In genomic region chr9:136546697-136547481, GRCh38 we compare ENCODE assay signal across 8 cellular contexts. TPM values are rescaled to one million over a fixed set of nuclear protein-coding genes. Genes with fewer than 3 reads are reported as not detected.
DNase-seq lines count a peak whose midpoint lies in the region; ATAC-seq and TF ChIP-seq lines count a peak whose summit lies in the region.

No MANE protein-coding gene starts in this region.

- no peak for TF ChIP-seq CTCF in A673 (conservative IDR thresholded peaks at IDR 0.05; ENCODE audit: low read depth, low read length)
- TF ChIP-seq CTCF in endothelial cell (IDR thresholded peaks at IDR 0.05; ENCODE audit: unreplicated experiment): no peak

- H3K36me3 ChIP-seq in A673 (ENCODE audit: insufficient read depth, low read length, poor library complexity, severe bottlenecking): no peaks in the 10 kb centered on the region

- H3K27me3 ChIP-seq in A673 (replicated peaks; ENCODE audit: insufficient read depth, low read depth, low read length, poor library complexity): no peaks in the 10 kb centered on the region

- no peaks in the 10 kb centered on the region for H3K9me3 ChIP-seq in A673 (ENCODE audit: low read depth, low read length, poor library complexity, severe bottlenecking)

- H3K4me1 Mint-ChIP-seq in endothelial cell (ENCODE audit: unreplicated experiment): peaks cover 36% of the 10 kb centered on the region

- H3K4me3 Mint-ChIP-seq in endothelial cell (ENCODE audit: unreplicated experiment): peak overlapping the region; percentile 87

- H3K27ac ChIP-seq in A673 (ENCODE audit: low read depth, low read length, poor library complexity, severe bottlenecking): peak overlapping the region; percentile 93
- peak overlapping the region; percentile 80 for H3K27ac ChIP-seq in substantia nigra (ENCODE audit: low read depth, low read length, poor library complexity, severe bottlenecking)

- ATAC-seq in GM19351 (IDR thresholded peaks at IDR 0.05; ENCODE audit: unreplicated experiment): peak; percentile 1

- DNase-seq in A673 (ENCODE audit: low spot score) (peak; percentile 67), NCI-H1694 treated with DMSO at 0.1 percent for 48 hours (lab: John Stamatoyannopoulos, UW) (peak; percentile 42), endothelial cell (ENCODE audit: low spot score) (no peak), midbrain (lab: John Stamatoyannopoulos, UW) (peak; percentile 55), substantia nigra (lab: John Stamatoyannopoulos, UW) (peak in 29 of 49 donors; percentile 32 to 74 (median 57)), COLO829 (ENCODE audit: low spot score) (no peak)
- peak; percentile 77 for DNase-seq in activated CD8-positive, alpha-beta memory T cell treated with anti-CD3 and anti-CD28 coated beads, Interleukin-2, amount 50 U/mL, for 48 hours

- H3K9me3 Mint-ChIP-seq in endothelial cell (ENCODE audit: unreplicated experiment): no peaks in the 10 kb centered on the region

- CTCF ChIA-PET in A673 (lab: Charles Lee): interaction anchor here (0.6 kb wide), 1 partner anchor 118 kb away, joined by 3 read pairs; no protein-coding TSS in a partner anchor

- intact Hi-C loops in A673 (cut with micrococcal nuclease; ENCODE audit: unreplicated experiment): loop anchor here (10.0 kb wide), 1 partner anchor 78 kb away; no protein-coding TSS in a partner anchor

- peaks cover 42% of the 10 kb centered on the region for H3K4me1 ChIP-seq in A673 (ENCODE audit: insufficient read depth, low read length, poor library complexity, severe bottlenecking)

- BruUV-seq in A673 (replicated peaks; lab: Mats Ljungman, UMichigan): no TSS peak

- H3K27me3 Mint-ChIP-seq in endothelial cell (ENCODE audit: unreplicated experiment): peaks cover 7% of the 10 kb centered on the region

- POLR2A ChIA-PET in A673 (lab: Charles Lee; ENCODE audit: low non-redundant PET): no interaction called here

- peak overlapping the region; percentile 64 for H3K27ac Mint-ChIP-seq in endothelial cell (ENCODE audit: unreplicated experiment)

- peaks cover 13% of the 10 kb centered on the region for H3K36me3 Mint-ChIP-seq in endothelial cell (ENCODE audit: low read depth, unreplicated experiment)

- peak overlapping the region; percentile 86 for H3K4me3 ChIP-seq in A673 (ENCODE audit: low read depth, low read length, poor library complexity, severe bottlenecking)

RNA-seq across cellular contexts. Expression of gene NOTCH1, which starts 1.0 kb away (rescaled TPM):
- total RNA-seq in A673 (2021) (37.2 and 50.2 TPM in 2 replicates), endothelial cell (ENCODE audit: unreplicated experiment) (312 TPM)

Comparison
In these comparisons a context has a peak if more than half of its experiments do, and no peak if none do; other contexts are left out.
1. DNase-seq: peak in A673 (single experiment), NCI-H1694 treated with DMSO at 0.1 percent for 48 hours (single experiment), activated CD8-positive, alpha-beta memory T cell treated with anti-CD3 and anti-CD28 coated beads, Interleukin-2, amount 50 U/mL, for 48 hours (single experiment), midbrain (single experiment) and substantia nigra (29 of 49); none in endothelial cell (single experiment) and COLO829 (single experiment).